Comparison of ENCODE assay signal across 18 cellular contexts in the genomic region with DNA sequence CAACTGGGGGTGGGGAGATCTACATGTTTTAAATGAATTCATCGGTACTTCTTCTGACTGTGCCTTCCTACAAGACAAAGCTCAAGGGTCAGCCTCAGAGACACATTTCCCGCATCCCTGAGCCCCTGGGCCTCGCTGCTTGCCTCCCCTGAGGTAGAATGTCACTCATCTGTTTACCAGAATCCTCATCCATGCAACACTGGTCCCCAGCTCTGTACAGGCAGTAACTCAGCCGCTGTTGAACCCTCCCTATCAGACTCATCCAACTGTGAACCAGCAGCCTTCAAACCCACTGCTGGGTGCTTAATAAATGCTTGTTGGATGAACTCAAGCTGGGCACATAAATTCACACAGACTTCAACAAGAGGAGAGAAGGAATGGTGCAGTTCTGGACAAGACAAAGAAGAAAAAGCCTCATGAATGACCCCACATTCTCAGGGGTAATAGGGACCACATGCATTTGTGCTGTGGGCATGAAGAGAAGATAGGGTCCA. TPM values are rescaled to one million over a fixed set of nuclear protein-coding genes. Genes with fewer than 3 reads are reported as not detected.
DNase-seq lines count a peak whose midpoint lies in the region; ATAC-seq and TF ChIP-seq lines count a peak whose summit lies in the region.
"Had no signal": no experiment of that assay in that cellular context is flagged by ENCODE, and none has a peak within 500 bp of the region (broad histone marks: within the 10 kb centered on the region; RNA-seq: fewer than 3 reads in every experiment).

No MANE protein-coding gene starts in this region.

- peaks cover 0 to 5% (median 4%) of the 10 kb centered on the region in 3 donors for H3K36me3 Mint-ChIP-seq in CD8-positive, alpha-beta memory T cell
- H3K36me3 Mint-ChIP-seq in brain, result peaks cover 40% of the 10 kb centered on the region
- peaks cover 11% of the 10 kb centered on the region for H3K36me3 Mint-ChIP-seq in memory B cell

- H3K4me1 Mint-ChIP-seq in CD8-positive, alpha-beta memory T cell, result peaks cover 2 to 8% (median 6%) of the 10 kb centered on the region in 3 donors
- H3K4me1 Mint-ChIP-seq in brain, result peaks cover 45% of the 10 kb centered on the region
- peaks cover 26% of the 10 kb centered on the region for H3K4me1 Mint-ChIP-seq in memory B cell

- H3K4me3 ChIP-seq in CD8-positive, alpha-beta memory T cell (ENCODE audit: low read length), result no peak overlapping the region
- H3K4me3 ChIP-seq: GM12878, MG63, SJCRH30 had no signal

- peaks cover 0 to 4% of the 10 kb centered on the region in 2 donors for H3K27me3 Mint-ChIP-seq in CD8-positive, alpha-beta memory T cell
- H3K27me3 Mint-ChIP-seq in brain, result peaks cover 6% of the 10 kb centered on the region
- no peaks in the 10 kb centered on the region for H3K27me3 Mint-ChIP-seq in memory B cell

- H3K27ac Mint-ChIP-seq in CD8-positive, alpha-beta memory T cell, result no peak overlapping the region
- peak overlapping the region in 1 of 5 experiments; percentile 74 for H3K27ac Mint-ChIP-seq in brain
- H3K27ac Mint-ChIP-seq in memory B cell, result peak overlapping the region; percentile 38
- H3K27ac Mint-ChIP-seq: CD14-positive monocyte had no signal

- ATAC-seq in memory B cell (ENCODE audit: low read depth) (no peak), HG03432 (IDR thresholded peaks at IDR 0.05; ENCODE audit: unreplicated experiment) (no peak)
- ATAC-seq: GM12878, HCT116 had no signal

- H3K9me3 ChIP-seq in CD8-positive, alpha-beta memory T cell (ENCODE audit: low read length), result no peaks in the 10 kb centered on the region

- no peak overlapping the region for H3K4me3 Mint-ChIP-seq in CD8-positive, alpha-beta memory T cell
- H3K4me3 Mint-ChIP-seq in brain, result peak overlapping the region in 3 of 5 experiments; percentile 2 to 22 (median 21)
- H3K4me3 Mint-ChIP-seq in memory B cell, result no peak overlapping the region
- H3K4me3 Mint-ChIP-seq: CD14-positive monocyte had no signal

- H3K4me1 ChIP-seq in CD8-positive, alpha-beta memory T cell (ENCODE audit: insufficient read depth, low read length), result peaks cover 3% of the 10 kb centered on the region

- POLR2A ChIA-PET in CD8-positive, alpha-beta memory T cell (lab: Charles Lee), result no interaction called here

- no peak for DNase-seq in CD8-positive, alpha-beta memory T cell
- DNase-seq in memory B cell (ENCODE audit: low spot score in 2 of 2) (no peak), retina (peak; percentile 17), ecto neural progenitor cell (ENCODE audit: low spot score) (no peak), NCI-H524 (lab: John Stamatoyannopoulos, UW) (no peak), NCI-H524 treated with DMSO at 0.1 percent for 48 hours (lab: John Stamatoyannopoulos, UW) (no peak)
- DNase-seq: MG63, NCI-H1092 treated with DMSO at 0.1 percent for 48 hours, NCI-H1694, NCI-H2107, NCI-H446, SJCRH30 had no signal

- H3K27ac ChIP-seq in CD8-positive, alpha-beta memory T cell (ENCODE audit: low read depth, low read length), result peak overlapping the region; percentile 36
- H3K27ac ChIP-seq: KMS-11, SJCRH30 had no signal

- H3K36me3 ChIP-seq in CD8-positive, alpha-beta memory T cell (ENCODE audit: insufficient read depth, low read length), result no peaks in the 10 kb centered on the region
- H3K36me3 ChIP-seq: SJCRH30 had no signal

- CTCF ChIA-PET in CD8-positive, alpha-beta memory T cell (lab: Charles Lee), result no interaction called here

- TF ChIP-seq CTCF in brain (conservative IDR thresholded peaks at IDR 0.05), result no peak

- no peaks in the 10 kb centered on the region for H3K27me3 ChIP-seq in CD8-positive, alpha-beta memory T cell (ENCODE audit: insufficient read depth, low read length, poor library complexity, severe bottlenecking)
- H3K27me3 ChIP-seq: MG63, SJCRH30 had no signal

- H3K9me3 Mint-ChIP-seq in CD8-positive, alpha-beta memory T cell, result peaks cover 0 to 3% (median 0%) of the 10 kb centered on the region in 5 donors
- H3K9me3 Mint-ChIP-seq in brain, result peaks cover 0 to 15% (median 11%) of the 10 kb centered on the region in 5 experiments
- H3K9me3 Mint-ChIP-seq in memory B cell, result peaks cover 1% of the 10 kb centered on the region

RNA-seq across cellular contexts. Expression of gene NT5DC3, which starts 6.1 kb away (rescaled TPM):
- 10 to 100 TPM in 1 of 2 experiments, 1 to 10 TPM in 1; 9.9 to 10.0 TPM for total RNA-seq in CD8-positive, alpha-beta memory T cell
- polyA plus RNA-seq in CD8-positive, alpha-beta memory T cell, result 0.93 TPM
- polyA plus RNA-seq in brain (ENCODE audit: insufficient read depth, low read depth, low replicate concordance), result 4.4 TPM

Comparison
In these comparisons a context has a peak if more than half of its experiments do, and no peak if none do; other contexts are left out.
1. H3K4me3 Mint-ChIP-seq: peak in brain (3 of 5); none in CD8-positive, alpha-beta memory T cell (0 of 7) and memory B cell (single experiment).